ENCODE assay signal across 8 cellular contexts in genomic region chr18:8608795-8609673, GRCh38. TPM values are rescaled to one million over a fixed set of nuclear protein-coding genes. Genes with fewer than 3 reads are reported as not detected.
DNase-seq lines count a peak whose midpoint lies in the region; ATAC-seq and TF ChIP-seq lines count a peak whose summit lies in the region.

RAB12 (plus strand) TSS chr18:8609437; CDS start chr18:8609440, 3 bp downstream.

- peak within 1 kb of the TSS; percentile 51 for H3K27ac ChIP-seq in colonic mucosa

- ATAC-seq in GM19023 (IDR thresholded peaks at IDR 0.05; ENCODE audit: unreplicated experiment) (peak; percentile 64), HG03342 (IDR thresholded peaks at IDR 0.05; ENCODE audit: unreplicated experiment) (peak; percentile 68)

- H3K27me3 ChIP-seq in colonic mucosa: no peaks in the 10 kb centered on the region

- H3K4me3 ChIP-seq in AG04449 (ENCODE audit: low read depth, low read length): peak within 1 kb of the TSS; percentile 82
- peak within 1 kb of the TSS; percentile 94 for H3K4me3 ChIP-seq in colonic mucosa

- POLR2A ChIA-PET in AG04449 (lab: Yijun Ruan, JAX): no interaction called here

- intact Hi-C loops in colonic mucosa (cut with DNase I): no loop called here

- TF ChIP-seq CTCF in AG04449 (IDR thresholded peaks at IDR 0.05; ENCODE audit: insufficient read depth, low read length, missing control alignments) (peak; percentile 52), colonic mucosa (IDR thresholded peaks at IDR 0.05) (peak; percentile 42)

- DNase-seq in AG04449 (ENCODE audit: low read depth, low spot score) (no peak), NCI-H510A (lab: John Stamatoyannopoulos, UW) (peak; percentile 83), colonic mucosa (peak; percentile 84), left kidney (ENCODE audit: low read depth, low spot score) (peak; percentile 96)
- DNase-seq in activated CD4-positive, alpha-beta T cell treated with anti-CD3 and anti-CD28 coated beads for 4 hours: peak; percentile 80 to 85
- peak; percentile 85 for DNase-seq in stimulated activated CD4-positive, alpha-beta T cell treated with anti-CD3 and anti-CD28 coated beads, Interleukin-1b, Interleukin-23, amount 100 ng/mL, for 48 hours

- H3K9me3 ChIP-seq in colonic mucosa: no peaks in the 10 kb centered on the region

- CTCF ChIA-PET in AG04449 (lab: Yijun Ruan, JAX): interaction anchor here (0.5 to 3.4 kb wide), 10 partner anchors 9 to 1323 kb away, joined by 3 to 25 read pairs (median 4); no protein-coding TSS in a partner anchor

- peaks cover 9% of the 10 kb centered on the region for H3K4me1 ChIP-seq in colonic mucosa

- H3K9ac ChIP-seq in colonic mucosa (ENCODE audit: low read depth in 2 of 2, low read length in 2 of 2): peak within 1 kb of the TSS; percentile 82

- no peaks in the 10 kb centered on the region for H3K36me3 ChIP-seq in colonic mucosa

RNA-seq across cellular contexts. Expression of gene RAB12, which starts in this region (rescaled TPM):
- total RNA-seq in colonic mucosa: 10 to 100 TPM; 11.2 to 19.6 TPM
